ENCODE assay signal across 8 cellular contexts in genomic region chr4:7192252-7193039, GRCh38. TPM values are rescaled to one million over a fixed set of nuclear protein-coding genes. Genes with fewer than 3 reads are reported as not detected.
DNase-seq lines count a peak whose midpoint lies in the region; ATAC-seq and TF ChIP-seq lines count a peak whose summit lies in the region.

TSS of gene SORCS2 (plus strand) at chr4:7192538.

- no peak for ATAC-seq in HG03045 (IDR thresholded peaks at IDR 0.05; ENCODE audit: unreplicated experiment)

- H3K27ac Mint-ChIP-seq in chondrocyte (ENCODE audit: unreplicated experiment), result peak within 1 kb of the TSS; percentile 17

- H3K27me3 Mint-ChIP-seq in chondrocyte (ENCODE audit: low read depth), result peaks cover 33% of the 10 kb centered on the region

- DNase-seq in NCI-H524 (lab: John Stamatoyannopoulos, UW) (peak; percentile 32 to 73), NCI-H524 treated with DMSO at 0.1 percent for 48 hours (lab: John Stamatoyannopoulos, UW) (no peak), chondrocyte (ENCODE audit: low spot score) (no peak), left kidney (ENCODE audit: low read depth, low spot score) (peak; percentile 90)
- peak; percentile 26 to 39 for DNase-seq in stimulated activated CD4-positive, alpha-beta T cell treated with anti-CD3 and anti-CD28 coated beads, Interleukin-15, amount 100 ng/mL, for 48 hours (ENCODE audit: low read depth in 2 of 2)

- H3K4me3 Mint-ChIP-seq in chondrocyte (ENCODE audit: unreplicated experiment), result peak within 1 kb of the TSS; percentile 69

- H3K9me3 Mint-ChIP-seq in chondrocyte (ENCODE audit: low read depth), result no peaks in the 10 kb centered on the region

- TF ChIP-seq CTCF in LNCAP (IDR thresholded peaks at IDR 0.05), result peak; percentile 83
- TF ChIP-seq CTCF in WI38 (IDR thresholded peaks at IDR 0.05; ENCODE audit: low read depth, low read length), result peak; percentile 28; the same call in 1 of the 2 replicates
- TF ChIP-seq CTCF in chondrocyte (IDR thresholded peaks at IDR 0.05), result peak; percentile 81

- no peak within 1 kb of the TSS for H3K4me3 ChIP-seq in WI38 (ENCODE audit: low read depth, low read length)

- no peaks in the 10 kb centered on the region for H3K36me3 Mint-ChIP-seq in chondrocyte (ENCODE audit: low read depth)

- H3K4me1 Mint-ChIP-seq in chondrocyte (ENCODE audit: low read depth), result peaks cover 43% of the 10 kb centered on the region

RNA-seq across cellular contexts. Expression of gene SORCS2, which starts in this region (rescaled TPM):
- 9.4 to 21.7 TPM (median 10.9 TPM) in 3 replicates for total RNA-seq in chondrocyte

Comparison
In these comparisons a context has a peak if more than half of its experiments do, and no peak if none do; other contexts are left out.
1. DNase-seq: peak in NCI-H524 (2 of 2), left kidney (single experiment) and stimulated activated CD4-positive, alpha-beta T cell treated with anti-CD3 and anti-CD28 coated beads, Interleukin-15, amount 100 ng/mL, for 48 hours (2 of 2); none in NCI-H524 treated with DMSO at 0.1 percent for 48 hours (single experiment) and chondrocyte (single experiment).
2. CTCF ChIP-seq: peak in every context shown above with its lines; median percentile 83 in LNCAP; 81 in chondrocyte; 28 in WI38.